Comparison of ENCODE assay signal across 2 cellular contexts in the genomic region with DNA sequence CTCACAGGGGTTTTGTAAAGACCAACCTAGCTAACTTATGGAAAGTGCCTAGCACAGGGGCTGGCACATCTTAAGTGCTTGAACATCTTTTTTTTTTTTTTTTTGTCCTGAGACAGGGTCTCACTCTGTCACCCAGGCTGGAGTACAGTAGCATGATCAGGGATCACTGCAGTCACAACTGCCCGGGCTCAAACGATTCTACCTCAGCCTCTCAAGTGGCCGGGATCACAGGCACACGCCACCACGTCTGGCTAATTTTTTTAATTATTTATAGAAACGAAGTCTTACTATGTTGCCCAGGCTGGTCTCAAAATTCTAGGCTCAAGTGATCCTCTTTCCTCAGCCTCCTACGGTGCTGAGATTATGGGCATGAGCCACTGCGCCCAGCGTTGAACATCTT.
TF ChIP-seq lines count a peak whose summit lies in the region.

No MANE protein-coding gene starts in this region.

TF ChIP-seq in GM12878, 131 proteins besides CTCF, POLR2A, EP300 and RAD21:
- TF ChIP-seq, protein P1, sequence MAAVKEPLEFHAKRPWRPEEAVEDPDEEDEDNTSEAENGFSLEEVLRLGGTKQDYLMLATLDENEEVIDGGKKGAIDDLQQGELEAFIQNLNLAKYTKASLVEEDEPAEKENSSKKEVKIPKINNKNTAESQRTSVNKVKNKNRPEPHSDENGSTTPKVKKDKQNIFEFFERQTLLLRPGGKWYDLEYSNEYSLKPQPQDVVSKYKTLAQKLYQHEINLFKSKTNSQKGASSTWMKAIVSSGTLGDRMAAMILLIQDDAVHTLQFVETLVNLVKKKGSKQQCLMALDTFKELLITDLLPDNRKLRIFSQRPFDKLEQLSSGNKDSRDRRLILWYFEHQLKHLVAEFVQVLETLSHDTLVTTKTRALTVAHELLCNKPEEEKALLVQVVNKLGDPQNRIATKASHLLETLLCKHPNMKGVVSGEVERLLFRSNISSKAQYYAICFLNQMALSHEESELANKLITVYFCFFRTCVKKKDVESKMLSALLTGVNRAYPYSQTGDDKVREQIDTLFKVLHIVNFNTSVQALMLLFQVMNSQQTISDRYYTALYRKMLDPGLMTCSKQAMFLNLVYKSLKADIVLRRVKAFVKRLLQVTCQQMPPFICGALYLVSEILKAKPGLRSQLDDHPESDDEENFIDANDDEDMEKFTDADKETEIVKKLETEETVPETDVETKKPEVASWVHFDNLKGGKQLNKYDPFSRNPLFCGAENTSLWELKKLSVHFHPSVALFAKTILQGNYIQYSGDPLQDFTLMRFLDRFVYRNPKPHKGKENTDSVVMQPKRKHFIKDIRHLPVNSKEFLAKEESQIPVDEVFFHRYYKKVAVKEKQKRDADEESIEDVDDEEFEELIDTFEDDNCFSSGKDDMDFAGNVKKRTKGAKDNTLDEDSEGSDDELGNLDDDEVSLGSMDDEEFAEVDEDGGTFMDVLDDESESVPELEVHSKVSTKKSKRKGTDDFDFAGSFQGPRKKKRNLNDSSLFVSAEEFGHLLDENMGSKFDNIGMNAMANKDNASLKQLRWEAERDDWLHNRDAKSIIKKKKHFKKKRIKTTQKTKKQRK (IDR thresholded peaks at IDR 0.05; ENCODE audit: low read depth, low read length), result no peak
- TF ChIP-seq EED (IDR thresholded peaks at IDR 0.05; ENCODE audit: low read depth), result no peak
- no peak for TF ChIP-seq PAX5 (IDR thresholded peaks at IDR 0.05; ENCODE audit: borderline replicate concordance, low read depth, low read length)
- TF ChIP-seq CHD4 (IDR thresholded peaks at IDR 0.05), result no peak
- no peak for TF ChIP-seq EZH2 (IDR thresholded peaks at IDR 0.05; ENCODE audit: borderline replicate concordance, control insufficient read depth, low read depth, low read length)
- TF ChIP-seq, protein P2, sequence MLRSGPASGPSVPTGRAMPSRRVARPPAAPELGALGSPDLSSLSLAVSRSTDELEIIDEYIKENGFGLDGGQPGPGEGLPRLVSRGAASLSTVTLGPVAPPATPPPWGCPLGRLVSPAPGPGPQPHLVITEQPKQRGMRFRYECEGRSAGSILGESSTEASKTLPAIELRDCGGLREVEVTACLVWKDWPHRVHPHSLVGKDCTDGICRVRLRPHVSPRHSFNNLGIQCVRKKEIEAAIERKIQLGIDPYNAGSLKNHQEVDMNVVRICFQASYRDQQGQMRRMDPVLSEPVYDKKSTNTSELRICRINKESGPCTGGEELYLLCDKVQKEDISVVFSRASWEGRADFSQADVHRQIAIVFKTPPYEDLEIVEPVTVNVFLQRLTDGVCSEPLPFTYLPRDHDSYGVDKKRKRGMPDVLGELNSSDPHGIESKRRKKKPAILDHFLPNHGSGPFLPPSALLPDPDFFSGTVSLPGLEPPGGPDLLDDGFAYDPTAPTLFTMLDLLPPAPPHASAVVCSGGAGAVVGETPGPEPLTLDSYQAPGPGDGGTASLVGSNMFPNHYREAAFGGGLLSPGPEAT (IDR thresholded peaks at IDR 0.05; ENCODE audit: low read depth), result no peak
- TF ChIP-seq SREBF2 (IDR thresholded peaks at IDR 0.05; ENCODE audit: low read length), result no peak
- no peak for TF ChIP-seq RUNX3 (IDR thresholded peaks at IDR 0.05; ENCODE audit: low read length)
- TF ChIP-seq, protein P3, sequence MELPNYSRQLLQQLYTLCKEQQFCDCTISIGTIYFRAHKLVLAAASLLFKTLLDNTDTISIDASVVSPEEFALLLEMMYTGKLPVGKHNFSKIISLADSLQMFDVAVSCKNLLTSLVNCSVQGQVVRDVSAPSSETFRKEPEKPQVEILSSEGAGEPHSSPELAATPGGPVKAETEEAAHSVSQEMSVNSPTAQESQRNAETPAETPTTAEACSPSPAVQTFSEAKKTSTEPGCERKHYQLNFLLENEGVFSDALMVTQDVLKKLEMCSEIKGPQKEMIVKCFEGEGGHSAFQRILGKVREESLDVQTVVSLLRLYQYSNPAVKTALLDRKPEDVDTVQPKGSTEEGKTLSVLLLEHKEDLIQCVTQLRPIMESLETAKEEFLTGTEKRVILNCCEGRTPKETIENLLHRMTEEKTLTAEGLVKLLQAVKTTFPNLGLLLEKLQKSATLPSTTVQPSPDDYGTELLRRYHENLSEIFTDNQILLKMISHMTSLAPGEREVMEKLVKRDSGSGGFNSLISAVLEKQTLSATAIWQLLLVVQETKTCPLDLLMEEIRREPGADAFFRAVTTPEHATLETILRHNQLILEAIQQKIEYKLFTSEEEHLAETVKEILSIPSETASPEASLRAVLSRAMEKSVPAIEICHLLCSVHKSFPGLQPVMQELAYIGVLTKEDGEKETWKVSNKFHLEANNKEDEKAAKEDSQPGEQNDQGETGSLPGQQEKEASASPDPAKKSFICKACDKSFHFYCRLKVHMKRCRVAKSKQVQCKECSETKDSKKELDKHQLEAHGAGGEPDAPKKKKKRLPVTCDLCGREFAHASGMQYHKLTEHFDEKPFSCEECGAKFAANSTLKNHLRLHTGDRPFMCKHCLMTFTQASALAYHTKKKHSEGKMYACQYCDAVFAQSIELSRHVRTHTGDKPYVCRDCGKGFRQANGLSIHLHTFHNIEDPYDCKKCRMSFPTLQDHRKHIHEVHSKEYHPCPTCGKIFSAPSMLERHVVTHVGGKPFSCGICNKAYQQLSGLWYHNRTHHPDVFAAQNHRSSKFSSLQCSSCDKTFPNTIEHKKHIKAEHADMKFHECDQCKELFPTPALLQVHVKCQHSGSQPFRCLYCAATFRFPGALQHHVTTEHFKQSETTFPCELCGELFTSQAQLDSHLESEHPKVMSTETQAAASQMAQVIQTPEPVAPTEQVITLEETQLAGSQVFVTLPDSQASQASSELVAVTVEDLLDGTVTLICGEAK (IDR thresholded peaks at IDR 0.05; ENCODE audit: borderline replicate concordance), result no peak
TF ChIP-seq in GM12878: peak in this region for 0.

TF ChIP-seq in neural cell, 6 proteins besides CTCF, POLR2A, EP300 and RAD21:
- TF ChIP-seq POLR2AphosphoS5 (IDR thresholded peaks at IDR 0.05), result no peak
- TF ChIP-seq TAF1 (IDR thresholded peaks at IDR 0.05; ENCODE audit: low read depth), result no peak
- TF ChIP-seq MXI1 (conservative IDR thresholded peaks at IDR 0.05; ENCODE audit: poor library complexity, severe bottlenecking), result no peak
- TF ChIP-seq, protein P4, sequence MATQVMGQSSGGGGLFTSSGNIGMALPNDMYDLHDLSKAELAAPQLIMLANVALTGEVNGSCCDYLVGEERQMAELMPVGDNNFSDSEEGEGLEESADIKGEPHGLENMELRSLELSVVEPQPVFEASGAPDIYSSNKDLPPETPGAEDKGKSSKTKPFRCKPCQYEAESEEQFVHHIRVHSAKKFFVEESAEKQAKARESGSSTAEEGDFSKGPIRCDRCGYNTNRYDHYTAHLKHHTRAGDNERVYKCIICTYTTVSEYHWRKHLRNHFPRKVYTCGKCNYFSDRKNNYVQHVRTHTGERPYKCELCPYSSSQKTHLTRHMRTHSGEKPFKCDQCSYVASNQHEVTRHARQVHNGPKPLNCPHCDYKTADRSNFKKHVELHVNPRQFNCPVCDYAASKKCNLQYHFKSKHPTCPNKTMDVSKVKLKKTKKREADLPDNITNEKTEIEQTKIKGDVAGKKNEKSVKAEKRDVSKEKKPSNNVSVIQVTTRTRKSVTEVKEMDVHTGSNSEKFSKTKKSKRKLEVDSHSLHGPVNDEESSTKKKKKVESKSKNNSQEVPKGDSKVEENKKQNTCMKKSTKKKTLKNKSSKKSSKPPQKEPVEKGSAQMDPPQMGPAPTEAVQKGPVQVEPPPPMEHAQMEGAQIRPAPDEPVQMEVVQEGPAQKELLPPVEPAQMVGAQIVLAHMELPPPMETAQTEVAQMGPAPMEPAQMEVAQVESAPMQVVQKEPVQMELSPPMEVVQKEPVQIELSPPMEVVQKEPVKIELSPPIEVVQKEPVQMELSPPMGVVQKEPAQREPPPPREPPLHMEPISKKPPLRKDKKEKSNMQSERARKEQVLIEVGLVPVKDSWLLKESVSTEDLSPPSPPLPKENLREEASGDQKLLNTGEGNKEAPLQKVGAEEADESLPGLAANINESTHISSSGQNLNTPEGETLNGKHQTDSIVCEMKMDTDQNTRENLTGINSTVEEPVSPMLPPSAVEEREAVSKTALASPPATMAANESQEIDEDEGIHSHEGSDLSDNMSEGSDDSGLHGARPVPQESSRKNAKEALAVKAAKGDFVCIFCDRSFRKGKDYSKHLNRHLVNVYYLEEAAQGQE (IDR thresholded peaks at IDR 0.05; ENCODE audit: borderline replicate concordance), result no peak
- TF ChIP-seq SMC3 (conservative IDR thresholded peaks at IDR 0.05; ENCODE audit: poor library complexity), result no peak
- no peak for TF ChIP-seq EZH2 (IDR thresholded peaks at IDR 0.05; ENCODE audit: borderline replicate concordance, insufficient read depth, low read length, poor library complexity, severe bottlenecking)
